ENCODE assay signal across 1 cellular context in genomic region chr1:4268262-4268889, GRCh38.
A peak's percentile ranks its signal among the peaks of the same experiment; 100 is the strongest.
TF ChIP-seq lines count a peak whose summit lies in the region.

No MANE protein-coding gene starts in this region.

TF ChIP-seq in HepG2, 621 proteins besides CTCF, POLR2A, EP300 and RAD21 (continued from another document and continues in another):
- TF ChIP-seq GPBP1L1 (CRISPR knock-in tag; IDR thresholded peaks at IDR 0.05) (no peak), DNMT3B (CRISPR knock-in tag; conservative IDR thresholded peaks at IDR 0.05) (no peak), HHEX (CRISPR knock-in tag; IDR thresholded peaks at IDR 0.05) (no peak), SIX1 (CRISPR knock-in tag; IDR thresholded peaks at IDR 0.05; ENCODE audit: borderline replicate concordance) (no peak), TBP (CRISPR knock-in tag; IDR thresholded peaks at IDR 0.05) (no peak), ZNF569 (CRISPR knock-in tag; IDR thresholded peaks at IDR 0.05; ENCODE audit: borderline replicate concordance) (no peak), DMTF1 (CRISPR knock-in tag; IDR thresholded peaks at IDR 0.05) (no peak), ZSCAN29 (CRISPR knock-in tag; conservative IDR thresholded peaks at IDR 0.05) (no peak), CBX2 (IDR thresholded peaks at IDR 0.05; ENCODE audit: low read depth, low read length) (no peak), CBX2 (CRISPR knock-in tag; IDR thresholded peaks at IDR 0.05; ENCODE audit: low read depth) (no peak), FOXO1 (CRISPR knock-in tag; IDR thresholded peaks at IDR 0.05) (no peak), PAX8 (CRISPR knock-in tag; IDR thresholded peaks at IDR 0.05; ENCODE audit: borderline replicate concordance) (no peak), ZNF841 (CRISPR knock-in tag; IDR thresholded peaks at IDR 0.05; ENCODE audit: borderline replicate concordance) (no peak), ZNF564 (CRISPR knock-in tag; IDR thresholded peaks at IDR 0.05) (no peak), E2F2 (CRISPR knock-in tag; IDR thresholded peaks at IDR 0.05; ENCODE audit: borderline replicate concordance) (no peak), FOSL2 (CRISPR knock-in tag; IDR thresholded peaks at IDR 0.05) (no peak), RFX1 (IDR thresholded peaks at IDR 0.05) (no peak), BORCS8-MEF2B (CRISPR knock-in tag; IDR thresholded peaks at IDR 0.05) (no peak), ZBTB38 (CRISPR knock-in tag; IDR thresholded peaks at IDR 0.05) (peak; percentile 68), ZNF572 (CRISPR knock-in tag; IDR thresholded peaks at IDR 0.05) (no peak), SALL1 (CRISPR knock-in tag; IDR thresholded peaks at IDR 0.05) (peak; percentile 21; the same call in 1 of the 2 replicates), TFDP2 (CRISPR knock-in tag; IDR thresholded peaks at IDR 0.05) (no peak), CEBPG (CRISPR knock-in tag; IDR thresholded peaks at IDR 0.05) (0 out of 2 replicates have a peak, but pooled peaks have one; percentile 23), ZFAT (CRISPR knock-in tag; conservative IDR thresholded peaks at IDR 0.05) (no peak), CBX1 (IDR thresholded peaks at IDR 0.05; ENCODE audit: low read depth) (no peak), GTF3A (CRISPR knock-in tag; conservative IDR thresholded peaks at IDR 0.05) (no peak), KLF11 (CRISPR knock-in tag; IDR thresholded peaks at IDR 0.05) (no peak), HIVEP1 (CRISPR knock-in tag; IDR thresholded peaks at IDR 0.05) (no peak), RBFOX2 (IDR thresholded peaks at IDR 0.05; ENCODE audit: low read depth, low read length) (peak; percentile 73), ZBTB37 (CRISPR knock-in tag; IDR thresholded peaks at IDR 0.05) (no peak), ZNF280B (CRISPR knock-in tag; IDR thresholded peaks at IDR 0.05; ENCODE audit: borderline replicate concordance) (no peak), HBP1 (CRISPR knock-in tag; IDR thresholded peaks at IDR 0.05; ENCODE audit: low read depth) (no peak), ESRRA (CRISPR knock-in tag; IDR thresholded peaks at IDR 0.05; ENCODE audit: low read depth) (no peak), HINFP (CRISPR knock-in tag; IDR thresholded peaks at IDR 0.05; ENCODE audit: low read depth) (no peak), ATF1 (CRISPR knock-in tag; IDR thresholded peaks at IDR 0.05) (no peak), CSRNP1 (CRISPR knock-in tag; IDR thresholded peaks at IDR 0.05) (no peak; the same call in 1 of the 2 replicates), CERS6 (CRISPR knock-in tag; IDR thresholded peaks at IDR 0.05) (no peak), ZNF816 (CRISPR knock-in tag; IDR thresholded peaks at IDR 0.05; ENCODE audit: borderline replicate concordance) (no peak), PHF20 (CRISPR knock-in tag; IDR thresholded peaks at IDR 0.05) (no peak), CEBPZ (IDR thresholded peaks at IDR 0.05; ENCODE audit: low read length) (no peak), ZNF329 (CRISPR knock-in tag; IDR thresholded peaks at IDR 0.05; ENCODE audit: low read depth) (no peak), ZNF546 (CRISPR knock-in tag; conservative IDR thresholded peaks at IDR 0.05) (no peak), ZNF331 (CRISPR knock-in tag; IDR thresholded peaks at IDR 0.05) (no peak), MNT (IDR thresholded peaks at IDR 0.05) (no peak), CHD4 (IDR thresholded peaks at IDR 0.05; ENCODE audit: borderline replicate concordance, low read length) (no peak), ZNF720 (CRISPR knock-in tag; IDR thresholded peaks at IDR 0.05) (no peak)
